Comparison of ENCODE assay signal across 8 cellular contexts in genomic region chr16:77660311-77660710, GRCh38.
DNase-seq lines count a peak whose midpoint lies in the region; ATAC-seq, FAIRE-seq and TF ChIP-seq lines count a peak whose summit lies in the region.

No MANE protein-coding gene starts in this region.

- H3K27ac Mint-ChIP-seq in glutamatergic neuron (ENCODE audit: unreplicated experiment) = no peak overlapping the region

- H3K9me3 ChIP-seq in upper lobe of right lung = no peaks in the 10 kb centered on the region

- peaks cover 3% of the 10 kb centered on the region for H3K27me3 Mint-ChIP-seq in glutamatergic neuron (ENCODE audit: unreplicated experiment)

- H3K36me3 ChIP-seq in upper lobe of right lung = no peaks in the 10 kb centered on the region

- H3K4me1 Mint-ChIP-seq in glutamatergic neuron (ENCODE audit: low read depth, unreplicated experiment) = peaks cover 9% of the 10 kb centered on the region

- FAIRE-seq in HTR-8/SVneo (lab: Jason Lieb, UNC) = peak; percentile 16

- H3K4me3 Mint-ChIP-seq in glutamatergic neuron (ENCODE audit: unreplicated experiment) = no peak overlapping the region

- no peak for ATAC-seq in upper lobe of right lung
- ATAC-seq in GM19467 (IDR thresholded peaks at IDR 0.05; ENCODE audit: unreplicated experiment) = no peak
- ATAC-seq in HG03095 (IDR thresholded peaks at IDR 0.05; ENCODE audit: unreplicated experiment) = no peak

- no peaks in the 10 kb centered on the region for H3K27me3 ChIP-seq in upper lobe of right lung

- H3K27ac ChIP-seq in upper lobe of right lung = no peak overlapping the region

- peaks cover 6% of the 10 kb centered on the region for H3K36me3 Mint-ChIP-seq in glutamatergic neuron (ENCODE audit: unreplicated experiment)

- intact Hi-C loops in upper lobe of right lung (cut with DNase I) = no loop called here

- CTCF ChIA-PET in AG04449 (lab: Yijun Ruan, JAX) = interaction anchor here (0.8 to 4.6 kb wide), 23 partner anchors 8 to 429 kb away, joined by 3 to 26 read pairs (median 4); no protein-coding TSS in a partner anchor

- peaks cover 4% of the 10 kb centered on the region for H3K9me3 Mint-ChIP-seq in glutamatergic neuron (ENCODE audit: unreplicated experiment)

- POLR2A ChIA-PET in AG04449 (lab: Yijun Ruan, JAX) = no interaction called here

- no peak overlapping the region for H3K4me3 ChIP-seq in AG04449 (ENCODE audit: low read depth, low read length)
- no peak overlapping the region for H3K4me3 ChIP-seq in upper lobe of right lung

- H3K4me1 ChIP-seq in upper lobe of right lung = no peaks in the 10 kb centered on the region

- DNase-seq in AG04449 (ENCODE audit: low read depth, low spot score) (no peak), HTR-8/SVneo (ENCODE audit: insufficient read length, low spot score) (peak; percentile 15), SHP77 treated with DMSO at 0.1 percent for 48 hours (lab: John Stamatoyannopoulos, UW) (peak; percentile 39), glutamatergic neuron (no peak), upper lobe of right lung (no peak), NOMO-1 (lab: John Stamatoyannopoulos, UW; ENCODE audit: unreplicated experiment in 2 of 2) (no peak)

- TF ChIP-seq CTCF in AG04449 (IDR thresholded peaks at IDR 0.05; ENCODE audit: insufficient read depth, low read length, missing control alignments) = peak; percentile 60
- peak; percentile 62 for TF ChIP-seq CTCF in glutamatergic neuron (IDR thresholded peaks at IDR 0.05; ENCODE audit: partially characterized antibody, unreplicated experiment)
- TF ChIP-seq CTCF in upper lobe of right lung (IDR thresholded peaks at IDR 0.05) = peak; percentile 38

Comparison
In these comparisons a context has a peak if more than half of its experiments do, and no peak if none do; other contexts are left out.
1. DNase-seq: peak in HTR-8/SVneo (single experiment) and SHP77 treated with DMSO at 0.1 percent for 48 hours (single experiment); none in AG04449 (single experiment), glutamatergic neuron (single experiment), upper lobe of right lung (single experiment) and NOMO-1 (0 of 2).
2. Peak in every context shown above with its lines, with median percentiles within 50 percentile points of each other: CTCF ChIP-seq.